27 cellular contexts compared by ENCODE assay signal in genomic region chr2:181112916-181113315, GRCh38.
"Had no signal": no experiment of that assay in that cellular context is flagged by ENCODE, and none has a peak within 500 bp of the region (broad histone marks: within the 10 kb centered on the region; RNA-seq: fewer than 3 reads in every experiment).

No MANE protein-coding gene starts in this region.

- H3K27me3 Mint-ChIP-seq: naive thymus-derived CD8-positive, alpha-beta T cell; progenitor cell of endocrine pancreas; stimulated activated naive B cell treated with anti-CD40 and anti-IgM and Interleukin-4, amounts not matched to agents 10 μg/mL and 1 μg/mL and 100 μg/mL, for 72 hours; type B pancreatic cell had no signal

- H3K4me2 ChIP-seq: hepatocyte had no signal

- H3K27me3 ChIP-seq: esophagus muscularis mucosa, foreskin keratinocyte, gastroesophageal sphincter, heart left ventricle, hepatocyte, left lung, right atrium auricular region, stomach, thyroid gland had no signal

- H3K27ac ChIP-seq: coronary artery, esophagus muscularis mucosa, foreskin keratinocyte, gastroesophageal sphincter, heart left ventricle, hepatocyte, left lung, neutrophil, pancreas, right atrium auricular region, stomach, thyroid gland had no signal

- H3K4me3 ChIP-seq: coronary artery, esophagus muscularis mucosa, gastroesophageal sphincter, heart left ventricle, hepatocyte, left lung, pancreas, right atrium auricular region, stomach, thyroid gland had no signal

- H3K4me1 Mint-ChIP-seq: neural crest cell had no signal

- H3K27ac Mint-ChIP-seq: progenitor cell of endocrine pancreas; stimulated activated naive B cell treated with anti-CD40 and anti-IgM and Interleukin-4, amounts not matched to agents 10 μg/mL and 1 μg/mL and 100 μg/mL, for 72 hours; type B pancreatic cell had no signal

- H3K79me2 ChIP-seq: hepatocyte had no signal

- FAIRE-seq: endothelial cell of umbilical vein, islet of Langerhans had no signal

- H3K9me3 Mint-ChIP-seq: stimulated activated naive B cell treated with anti-CD40 and anti-IgM and Interleukin-4, amounts not matched to agents 10 μg/mL and 1 μg/mL and 100 μg/mL, for 72 hours; type B pancreatic cell had no signal

- H3K4me3 Mint-ChIP-seq: naive thymus-derived CD8-positive, alpha-beta T cell; neural crest cell; stimulated activated naive B cell treated with anti-CD40 and anti-IgM and Interleukin-4, amounts not matched to agents 10 μg/mL and 1 μg/mL and 100 μg/mL, for 72 hours; type B pancreatic cell had no signal

- H3K36me3 Mint-ChIP-seq: stimulated activated naive B cell treated with anti-CD40 and anti-IgM and Interleukin-4, amounts not matched to agents 10 μg/mL and 1 μg/mL and 100 μg/mL, for 72 hours; type B pancreatic cell had no signal

- DNase-seq: dermis blood vessel endothelial cell; effector memory CD4-positive, alpha-beta T cell; foreskin keratinocyte; heart left ventricle; left cardiac atrium; left lung; mesendoderm; midbrain; naive thymus-derived CD8-positive, alpha-beta T cell; pancreas; stimulated activated CD4-positive, alpha-beta T cell treated with anti-CD3 and anti-CD28 coated beads, Interleukin-2, amount 100 ng/mL, for 24 hours; stimulated activated CD4-positive, alpha-beta T cell treated with anti-CD3 and anti-CD28 coated beads, Interleukin-4, amount 100 ng/mL, for 4 hours; stimulated activated naive B cell treated with anti-CD40 and anti-IgM and Interleukin-4, amounts not matched to agents 10 μg/mL and 1 μg/mL and 100 μg/mL, for 72 hours; stomach; thyroid gland had no signal

- H3K36me3 ChIP-seq: esophagus muscularis mucosa, gastroesophageal sphincter, heart left ventricle, left lung, neutrophil, pancreas, right atrium auricular region, stomach, thyroid gland had no signal

- H3K9me3 ChIP-seq: esophagus muscularis mucosa, gastroesophageal sphincter, heart left ventricle, left lung, neutrophil, pancreas, right atrium auricular region, stomach, thyroid gland had no signal

- ATAC-seq: foreskin keratinocyte; gastroesophageal sphincter; heart left ventricle; left cardiac atrium; left lung; naive thymus-derived CD8-positive, alpha-beta T cell; pancreas; sciatic nerve; stimulated activated naive B cell treated with anti-CD40 and anti-IgM and Interleukin-4, amounts not matched to agents 10 μg/mL and 1 μg/mL and 100 μg/mL, for 72 hours had no signal

- H3K4me1 ChIP-seq: esophagus muscularis mucosa, foreskin keratinocyte, gastroesophageal sphincter, heart left ventricle, left lung, pancreas, right atrium auricular region, stomach, thyroid gland had no signal

- H2AFZ ChIP-seq: hepatocyte had no signal
